ENCODE assay signal across 9 cellular contexts in the genomic region with DNA sequence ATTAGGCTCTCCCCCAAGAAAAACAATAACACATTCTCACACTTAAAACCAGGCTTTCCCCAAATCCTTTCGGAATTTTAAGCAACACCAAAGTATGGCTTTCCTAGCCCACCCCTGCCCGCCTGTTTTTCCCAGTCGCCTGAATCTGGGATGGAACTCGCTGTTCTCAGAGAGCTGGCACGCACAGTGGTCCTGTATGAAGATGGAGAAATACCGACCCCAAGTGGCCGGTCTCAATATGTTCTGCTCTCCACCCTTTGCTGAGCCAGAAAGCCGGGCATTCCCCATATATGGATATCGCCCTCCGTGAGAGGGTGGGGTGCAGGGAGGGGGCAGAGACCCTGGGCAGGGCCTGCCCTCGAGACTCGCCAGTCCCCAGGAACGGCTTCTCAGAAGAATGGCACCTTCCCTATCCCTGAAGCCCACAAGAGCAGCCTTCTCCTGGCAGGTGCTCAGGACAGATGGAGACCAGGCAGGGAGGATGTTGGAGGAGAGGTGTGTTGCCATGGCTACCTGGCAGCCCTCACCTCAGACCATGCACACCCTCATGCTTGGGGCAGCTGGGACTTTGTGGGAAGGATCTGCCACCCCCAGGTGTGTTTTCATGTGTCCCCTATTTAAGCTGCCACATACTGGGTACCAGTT. TPM values are rescaled to one million over a fixed set of nuclear protein-coding genes. Genes with fewer than 3 reads are reported as not detected.
DNase-seq lines count a peak whose midpoint lies in the region; FAIRE-seq and TF ChIP-seq lines count a peak whose summit lies in the region.
"Had no signal": no experiment of that assay in that cellular context is flagged by ENCODE, and none has a peak within 500 bp of the region (broad histone marks: within the 10 kb centered on the region; RNA-seq: fewer than 3 reads in every experiment).

No MANE protein-coding gene starts in this region.

- no peaks in the 10 kb centered on the region for H3K36me3 ChIP-seq in astrocyte (ENCODE audit: insufficient read depth, low read length)

- no peak overlapping the region for H3K27ac Mint-ChIP-seq in astrocyte (ENCODE audit: unreplicated experiment)

- H3K4me3 Mint-ChIP-seq in astrocyte (ENCODE audit: unreplicated experiment) = no peak overlapping the region

- DNase-seq in AG04450 (ENCODE audit: low read depth, low spot score) (no peak), GM19239 (ENCODE audit: insufficient read length, low spot score) (peak; percentile 46), NCI-H69 (lab: John Stamatoyannopoulos, UW) (peak; percentile 81), astrocyte (ENCODE audit: low read depth) (peak; percentile 35), hepatic stellate cell (ENCODE audit: low spot score) (peak; percentile 88), retinal pigment epithelial cell (ENCODE audit: low read depth) (peak; percentile 14), NCI-H2081 treated with DMSO at 0.1 percent for 48 hours (lab: John Stamatoyannopoulos, UW) (no peak)
- no peak for DNase-seq in effector CD4-positive, alpha-beta T cell

- H3K27me3 ChIP-seq in AG04450 (ENCODE audit: control insufficient read depth, insufficient read depth, low read length) (peaks cover 27% of the 10 kb centered on the region), astrocyte (ENCODE audit: insufficient read depth, low read length) (peaks cover 3% of the 10 kb centered on the region)

- POLR2A ChIA-PET in AG04450 (lab: Yijun Ruan, JAX) = no interaction called here

- H3K4me2 ChIP-seq in astrocyte (ENCODE audit: low read length) = peak overlapping the region; percentile 30

- no peak overlapping the region for H2AFZ ChIP-seq in astrocyte (ENCODE audit: low read depth, low read length)

- no peaks in the 10 kb centered on the region for H3K4me1 ChIP-seq in astrocyte (ENCODE audit: insufficient read depth, low read length)

- H3K4me3 ChIP-seq in AG04450 (ENCODE audit: low read depth, low read length) (no peak overlapping the region), astrocyte (ENCODE audit: insufficient read depth, low read depth, low read length) (no peak overlapping the region), retinal pigment epithelial cell (ENCODE audit: low read length) (no peak overlapping the region)

- H3K36me3 Mint-ChIP-seq in astrocyte (ENCODE audit: low read depth, unreplicated experiment) = no peaks in the 10 kb centered on the region

- FAIRE-seq in GM19239 (lab: Jason Lieb, UNC) (peak; percentile 62), astrocyte (lab: Jason Lieb, UNC) (no peak)
- FAIRE-seq: colon had no signal

- peak; percentile 85 for TF ChIP-seq CTCF in AG04450 (IDR thresholded peaks at IDR 0.05; ENCODE audit: low read depth, low read length)
- TF ChIP-seq CTCF in astrocyte (IDR thresholded peaks at IDR 0.05; ENCODE audit: insufficient read depth, low read depth, low read length) = peak; percentile 67
- peak; percentile 74 for TF ChIP-seq CTCF in retinal pigment epithelial cell (conservative IDR thresholded peaks at IDR 0.05; ENCODE audit: low read depth, low read length)

- no peaks in the 10 kb centered on the region for H3K9me3 ChIP-seq in AG04450 (ENCODE audit: control insufficient read depth, insufficient read depth, low read length)
- no peaks in the 10 kb centered on the region for H3K9me3 ChIP-seq in astrocyte (ENCODE audit: insufficient read depth, low read depth, low read length)

- H3K9ac ChIP-seq in astrocyte (ENCODE audit: low read length) = no peak overlapping the region

- H3K9me3 Mint-ChIP-seq in astrocyte (ENCODE audit: unreplicated experiment) = no peaks in the 10 kb centered on the region

- H3K27ac ChIP-seq in AG04450 (ENCODE audit: low read depth, low read length) = no peak overlapping the region
- no peak overlapping the region for H3K27ac ChIP-seq in astrocyte (ENCODE audit: low read depth, low read length)

- H3K79me2 ChIP-seq in astrocyte (ENCODE audit: insufficient read depth, low read length) = no peaks in the 10 kb centered on the region

- peaks cover 30% of the 10 kb centered on the region for H3K27me3 Mint-ChIP-seq in astrocyte (ENCODE audit: low read depth, unreplicated experiment)

- no peaks in the 10 kb centered on the region for H4K20me1 ChIP-seq in astrocyte (ENCODE audit: insufficient read depth, low read length)

- peaks cover 2% of the 10 kb centered on the region for H3K4me1 Mint-ChIP-seq in astrocyte (ENCODE audit: low read depth, unreplicated experiment)

- CTCF ChIA-PET in AG04450 (lab: Charles Lee) = interaction anchor here (0.5 to 1.4 kb wide), 5 partner anchors 10 to 409 kb away, joined by 3 to 6 read pairs (median 4); no protein-coding TSS in a partner anchor

RNA-seq across cellular contexts. Expression of a gene that starts 3.4 kb away (rescaled TPM):
- polyA plus RNA-seq in AG04450 (2011; rRNA removed) = 0.10 TPM in 1 of 2 replicates, not detected in the other
- polyA minus RNA-seq in AG04450 (2011; rRNA and poly(A)+ RNA removed) = not detected in 2 replicates
- total RNA-seq in astrocyte = not detected in 2 replicates

RNA-seq across cellular contexts. Expression of a gene that starts 37.9 kb away (rescaled TPM):
- 0.35 and 0.38 TPM in 2 replicates for polyA plus RNA-seq in AG04450 (2011; rRNA removed)
- 0.69 and 1.4 TPM in 2 replicates for polyA minus RNA-seq in AG04450 (2011; rRNA and poly(A)+ RNA removed)
- total RNA-seq in astrocyte = 8.7 and 9.4 TPM in 2 replicates

Comparison
In these comparisons a context has a peak if more than half of its experiments do, and no peak if none do; other contexts are left out.
1. DNase-seq: peak in GM19239 (single experiment), NCI-H69 (single experiment), astrocyte (single experiment), hepatic stellate cell (single experiment) and retinal pigment epithelial cell (single experiment); none in AG04450 (single experiment), effector CD4-positive, alpha-beta T cell (single experiment) and NCI-H2081 treated with DMSO at 0.1 percent for 48 hours (single experiment).
2. Peak in every context shown above with its lines, with median percentiles within 50 percentile points of each other: CTCF ChIP-seq.